15 cellular contexts compared by ENCODE assay signal in the genomic region with DNA sequence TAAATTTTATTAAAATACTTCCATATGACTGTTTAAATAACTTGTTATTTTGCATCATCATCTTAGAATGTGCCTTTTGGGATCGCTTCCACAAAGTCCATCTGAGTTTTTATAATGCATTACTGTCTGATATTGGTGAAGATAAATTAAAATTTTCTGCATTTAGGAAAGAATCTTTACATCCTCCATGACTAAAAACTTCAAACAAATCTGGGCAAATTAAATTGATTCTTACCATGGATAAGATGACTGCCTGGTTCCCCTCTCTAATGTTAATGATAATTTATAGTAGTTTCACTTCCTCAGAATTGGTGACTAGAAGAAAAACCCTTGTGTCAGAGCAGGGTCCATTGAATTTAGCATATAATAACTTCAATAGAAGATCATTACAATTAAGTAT.
DNase-seq lines count a peak whose midpoint lies in the region; ATAC-seq and TF ChIP-seq lines count a peak whose summit lies in the region.
"Had no signal": no experiment of that assay in that cellular context is flagged by ENCODE, and none has a peak within 500 bp of the region (broad histone marks: within the 10 kb centered on the region; RNA-seq: fewer than 3 reads in every experiment).

No MANE protein-coding gene starts in this region.

- H3K4me1 ChIP-seq in PC-3 (ENCODE audit: insufficient read depth, low read length), result peaks cover 15% of the 10 kb centered on the region

- H3K4me2 ChIP-seq in PC-3 (ENCODE audit: low read length), result no peak overlapping the region

- H3K4me3 ChIP-seq in PC-3 (ENCODE audit: low read length), result no peak overlapping the region
- H3K4me3 ChIP-seq: psoas muscle had no signal

- TF ChIP-seq CTCF in PC-3 (conservative IDR thresholded peaks at IDR 0.05; ENCODE audit: low read depth, low read length), result no peak

- no peaks in the 10 kb centered on the region for H3K79me2 ChIP-seq in PC-3 (ENCODE audit: low read length)

- POLR2A ChIA-PET in PC-3 (lab: Charles Lee; ENCODE audit: unreplicated experiment), result no interaction called here

- TF ChIP-seq POLR2A in GM18505 (IDR thresholded peaks at IDR 0.05; ENCODE audit: borderline replicate concordance, extremely low read depth, insufficient read depth, insufficient read length), result no peak

- H3K36me3 ChIP-seq in PC-3 (ENCODE audit: low read depth, low read length), result no peaks in the 10 kb centered on the region

- ATAC-seq in GM18505 (IDR thresholded peaks at IDR 0.05; ENCODE audit: unreplicated experiment) (peak; percentile 61), GM19467 (IDR thresholded peaks at IDR 0.05; ENCODE audit: unreplicated experiment) (peak; percentile 64), HG03196 (IDR thresholded peaks at IDR 0.05; ENCODE audit: unreplicated experiment) (peak; percentile 63), PC-3 (no peak), HG03095 (IDR thresholded peaks at IDR 0.05; ENCODE audit: unreplicated experiment) (no peak)
- ATAC-seq: HCT116; naive thymus-derived CD4-positive, alpha-beta T cell; psoas muscle had no signal

- no peak overlapping the region for H2AFZ ChIP-seq in PC-3 (ENCODE audit: low read length)

- H4K20me1 ChIP-seq in PC-3 (ENCODE audit: low read length), result no peaks in the 10 kb centered on the region

- H3F3A ChIP-seq in PC-3 (ENCODE audit: low read length, unreplicated experiment), result no peaks in the 10 kb centered on the region

- no peaks in the 10 kb centered on the region for H3K9me2 ChIP-seq in PC-3 (replicated peaks; ENCODE audit: low read length)

- H3K9ac ChIP-seq in PC-3 (ENCODE audit: low read length), result peak overlapping the region; percentile 32; the same call in 1 of the 2 replicates

- no peaks in the 10 kb centered on the region for H3K27me3 ChIP-seq in PC-3 (ENCODE audit: low read length)

- no peaks in the 10 kb centered on the region for H3K9me3 ChIP-seq in PC-3 (ENCODE audit: low read length)

- peak overlapping the region; percentile 84 for H3K27ac ChIP-seq in PC-3 (ENCODE audit: low read length)

- DNase-seq in PC-3 (no peak), NK-92 (lab: John Stamatoyannopoulos, UW; ENCODE audit: unreplicated experiment) (no peak), HUDEP-2 (lab: John Stamatoyannopoulos, UW; ENCODE audit: unreplicated experiment in 76 of 76) (no peak), NCI-H2196 treated with DMSO at 0.1 percent for 48 hours (lab: John Stamatoyannopoulos, UW; ENCODE audit: unreplicated experiment) (no peak)
- DNase-seq: activated CD4-positive, CD25-positive, alpha-beta regulatory T cell treated with anti-CD3 and anti-CD28 coated beads, Interleukin-2, amount 50 U/mL, for 72 hours; effector memory CD4-positive, alpha-beta T cell; naive thymus-derived CD4-positive, alpha-beta T cell; NCI-H146; NCI-H446 treated with DMSO at 0.1 percent for 48 hours; psoas muscle had no signal

- no TSS peak for BruUV-seq in PC-3 (replicated peaks; lab: Mats Ljungman, UMichigan)

- intact Hi-C loops in PC-3 (cut with micrococcal nuclease), result no loop called here

- CTCF ChIA-PET in PC-3 (lab: Charles Lee), result no interaction called here

Comparison
In these comparisons a context has a peak if more than half of its experiments do, and no peak if none do; other contexts are left out.
1. ATAC-seq: peak in GM18505 (single experiment), GM19467 (single experiment) and HG03196 (single experiment); none in PC-3 (single experiment) and HG03095 (single experiment).